9 cellular contexts compared by ENCODE assay signal in the genomic region with DNA sequence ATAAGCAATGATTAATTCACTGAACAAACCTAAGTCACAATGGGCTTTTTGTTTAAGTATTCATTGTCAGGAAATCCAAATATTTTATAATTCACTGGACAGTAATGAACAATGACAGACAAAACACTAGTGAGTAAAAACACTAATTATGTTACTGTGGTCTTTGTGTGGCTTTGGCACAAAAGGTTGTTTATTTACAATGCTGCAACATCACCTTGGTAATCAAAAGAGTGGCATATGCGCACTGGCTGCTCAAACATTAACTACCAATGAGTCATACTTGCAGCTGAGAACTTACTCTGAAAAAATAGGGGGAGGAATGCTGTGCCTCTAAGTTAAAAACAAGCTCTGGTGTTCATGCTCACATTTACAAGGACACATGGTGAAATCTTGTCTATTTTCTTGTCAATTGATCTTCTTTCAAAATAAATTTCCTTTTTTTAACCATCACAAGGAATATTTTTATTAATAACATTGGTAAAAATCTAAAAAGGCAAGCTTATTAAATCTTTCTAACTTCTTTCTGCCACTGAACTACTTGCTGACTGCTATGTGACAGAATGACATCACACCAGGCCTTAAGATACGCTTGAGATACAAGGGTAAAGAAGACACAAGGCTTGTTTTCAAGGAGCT.
DNase-seq lines count a peak whose midpoint lies in the region; ATAC-seq and TF ChIP-seq lines count a peak whose summit lies in the region.
"Had no signal": no experiment of that assay in that cellular context is flagged by ENCODE, and none has a peak within 500 bp of the region (broad histone marks: within the 10 kb centered on the region; RNA-seq: fewer than 3 reads in every experiment).

No MANE protein-coding gene starts in this region.

- H3K9me3 Mint-ChIP-seq in activated CD4-positive, alpha-beta T cell treated with anti-CD3 and anti-CD28 coated beads for 36 hours (ENCODE audit: low read depth): peaks cover 3% of the 10 kb centered on the region
- H3K9me3 Mint-ChIP-seq in nephron progenitor cell: peaks cover 22% of the 10 kb centered on the region

- H3K27me3 Mint-ChIP-seq in activated CD4-positive, alpha-beta T cell treated with anti-CD3 and anti-CD28 coated beads for 36 hours: no peaks in the 10 kb centered on the region
- H3K27me3 Mint-ChIP-seq in nephron progenitor cell (ENCODE audit: low read depth, poor library complexity): no peaks in the 10 kb centered on the region

- POLR2A ChIA-PET in activated CD4-positive, alpha-beta T cell treated with anti-CD3 and anti-CD28 coated beads for 36 hours (lab: Charles Lee): interaction anchor here (0.6 kb wide), 1 partner anchor 63 kb away, joined by 3 read pairs; no protein-coding TSS in a partner anchor

- no peak overlapping the region for H3K4me3 Mint-ChIP-seq in activated CD4-positive, alpha-beta T cell treated with anti-CD3 and anti-CD28 coated beads for 36 hours
- no peak overlapping the region for H3K4me3 Mint-ChIP-seq in nephron progenitor cell

- H3K9ac ChIP-seq in SK-N-MC (ENCODE audit: insufficient read length): no peak overlapping the region

- no peaks in the 10 kb centered on the region for H3K36me3 ChIP-seq in SK-N-MC (ENCODE audit: insufficient read depth, low read length)

- CTCF ChIA-PET in activated CD4-positive, alpha-beta T cell treated with anti-CD3 and anti-CD28 coated beads for 36 hours (lab: Charles Lee): interaction anchor here (0.6 to 1.1 kb wide), 2 partner anchors 30 to 129 kb away, joined by 4 read pairs; no protein-coding TSS in a partner anchor

- intact Hi-C loops in activated CD4-positive, alpha-beta T cell treated with anti-CD3 and anti-CD28 coated beads for 36 hours (cut with DNase I, micrococcal nuclease): loop anchor here (1.0 to 2.0 kb wide), 3 partner anchors 17 to 451 kb away; no protein-coding TSS in a partner anchor

- no peak overlapping the region for H3K4me3 ChIP-seq in SK-N-MC
- no peak overlapping the region for H3K4me3 ChIP-seq in epithelial cell of esophagus (ENCODE audit: low read length)

- H3K27ac ChIP-seq in SK-N-MC: 0 out of 2 replicates have a peak overlapping the region, but pooled peaks have one; percentile 26

- ATAC-seq in activated CD4-positive, alpha-beta T cell treated with anti-CD3 and anti-CD28 coated beads for 36 hours: peak; percentile 55
- peak; percentile 59 for ATAC-seq in GM21723 (IDR thresholded peaks at IDR 0.05; ENCODE audit: unreplicated experiment)

- H3K4me1 Mint-ChIP-seq in activated CD4-positive, alpha-beta T cell treated with anti-CD3 and anti-CD28 coated beads for 36 hours: peaks cover 42% of the 10 kb centered on the region
- peaks cover 9% of the 10 kb centered on the region for H3K4me1 Mint-ChIP-seq in nephron progenitor cell

- no peak overlapping the region for H3K27ac Mint-ChIP-seq in activated CD4-positive, alpha-beta T cell treated with anti-CD3 and anti-CD28 coated beads for 36 hours
- H3K27ac Mint-ChIP-seq in nephron progenitor cell: peak overlapping the region; percentile 40

- TF ChIP-seq RAD21 in Ishikawa (IDR thresholded peaks at IDR 0.05; ENCODE audit: low read depth): no peak

- TF ChIP-seq CTCF in epithelial cell of esophagus (IDR thresholded peaks at IDR 0.05; ENCODE audit: insufficient read depth, low read depth, low read length, missing control alignments) (no peak), nephron progenitor cell (IDR thresholded peaks at IDR 0.05) (no peak)

- peaks cover 28% of the 10 kb centered on the region for H3K36me3 Mint-ChIP-seq in activated CD4-positive, alpha-beta T cell treated with anti-CD3 and anti-CD28 coated beads for 36 hours (ENCODE audit: low read depth)
- H3K36me3 Mint-ChIP-seq in nephron progenitor cell (ENCODE audit: low read depth): peaks cover 34% of the 10 kb centered on the region

- DNase-seq in activated CD4-positive, alpha-beta T cell treated with anti-CD3 and anti-CD28 coated beads for 36 hours: peak; percentile 34
- no peak for DNase-seq in activated CD4-positive, alpha-beta T cell treated with anti-CD3 and anti-CD28 coated beads for 4 hours
- DNase-seq in SK-N-MC (ENCODE audit: low read depth, low spot score): no peak
- DNase-seq in epithelial cell of esophagus (ENCODE audit: low read depth): peak; percentile 94
- no peak for DNase-seq in nephron progenitor cell
- DNase-seq in HK-2 (ENCODE audit: unreplicated experiment): no peak
- DNase-seq: DND-41 had no signal

- no peaks in the 10 kb centered on the region; the same call in 1 of the 2 replicates for H3K9me3 ChIP-seq in SK-N-MC (ENCODE audit: low read depth, low read length)

- no peak for TF ChIP-seq EP300 in Ishikawa (IDR thresholded peaks at IDR 0.05; ENCODE audit: borderline replicate concordance)

TF ChIP-seq in Ishikawa, 13 proteins besides CTCF, POLR2A, EP300 and RAD21:
- TF ChIP-seq EGR1 (IDR thresholded peaks at IDR 0.05): no peak
- no peak for TF ChIP-seq TAF1 (IDR thresholded peaks at IDR 0.05; ENCODE audit: low read depth)
- peak; percentile 40; the same call in 1 of the 2 replicates for TF ChIP-seq TEAD4 (IDR thresholded peaks at IDR 0.05)
- no peak for TF ChIP-seq TCF12 (IDR thresholded peaks at IDR 0.05; ENCODE audit: low read depth)
- TF ChIP-seq NFIC (IDR thresholded peaks at IDR 0.05): peak; percentile 18; the same call in 1 of the 2 replicates

Comparison
In these comparisons a context has a peak if more than half of its experiments do, and no peak if none do; other contexts are left out.
1. DNase-seq: peak in activated CD4-positive, alpha-beta T cell treated with anti-CD3 and anti-CD28 coated beads for 36 hours (single experiment) and epithelial cell of esophagus (single experiment); none in activated CD4-positive, alpha-beta T cell treated with anti-CD3 and anti-CD28 coated beads for 4 hours (0 of 2), SK-N-MC (single experiment), nephron progenitor cell (single experiment) and HK-2 (single experiment).